In genomic region chr12:14931791-14932560, GRCh38 we compare ENCODE assay signal across 35 cellular contexts. TPM values are rescaled to one million over a fixed set of nuclear protein-coding genes. Genes with fewer than 3 reads are reported as not detected.
DNase-seq lines count a peak whose midpoint lies in the region; ATAC-seq, FAIRE-seq and TF ChIP-seq lines count a peak whose summit lies in the region.
"Had no signal": no experiment of that assay in that cellular context is flagged by ENCODE, and none has a peak within 500 bp of the region (broad histone marks: within the 10 kb centered on the region; RNA-seq: fewer than 3 reads in every experiment).

No MANE protein-coding gene starts in this region.

- H3K4me3 Mint-ChIP-seq in Calu3 (ENCODE audit: low read depth, unreplicated experiment): no peak overlapping the region
- H3K4me3 Mint-ChIP-seq in naive thymus-derived CD8-positive, alpha-beta T cell: no peak overlapping the region
- H3K4me3 Mint-ChIP-seq: activated CD4-positive, alpha-beta memory T cell treated with anti-CD3 and anti-CD28 coated beads for 36 hours; activated naive CD8-positive, alpha-beta T cell treated with anti-CD3 and anti-CD28 coated beads, Interleukin-2, amount 10 ng/mL, durations not matched to agents 7 days and 5 days; stimulated activated naive B cell treated with anti-CD40 and anti-IgM and Interleukin-4, amounts not matched to agents 10 μg/mL and 1 μg/mL and 100 μg/mL, for 72 hours had no signal

- H3K4me3 ChIP-seq in bronchial epithelial cell (ENCODE audit: low read depth, low read length): no peak overlapping the region
- H3K4me3 ChIP-seq in A673 (ENCODE audit: low read depth, low read length, poor library complexity, severe bottlenecking): no peak overlapping the region
- H3K4me3 ChIP-seq: heart left ventricle, upper lobe of left lung had no signal

- peaks cover 15% of the 10 kb centered on the region for H3K36me3 Mint-ChIP-seq in Calu3 (ENCODE audit: insufficient read depth, unreplicated experiment)
- H3K36me3 Mint-ChIP-seq in naive thymus-derived CD8-positive, alpha-beta T cell: peaks cover 7 to 82% (median 47%) of the 10 kb centered on the region in 3 donors

- DNase-seq in Calu3 (no peak), LoVo (ENCODE audit: low spot score) (peak; percentile 30), bronchial epithelial cell (ENCODE audit: low read depth) (peak; percentile 79), A673 (ENCODE audit: low spot score) (no peak), activated gamma-delta T cell (lab: John Stamatoyannopoulos, UW) (no peak), NCI-H146 (lab: John Stamatoyannopoulos, UW) (no peak)
- DNase-seq in naive thymus-derived CD8-positive, alpha-beta T cell: no peak
- DNase-seq: activated CD4-positive, alpha-beta memory T cell treated with anti-CD3 and anti-CD28 coated beads for 36 hours; activated CD4-positive, alpha-beta T cell treated with anti-CD3 and anti-CD28 coated beads for 1 hour; activated CD8-positive, alpha-beta memory T cell treated with anti-CD3 and anti-CD28 coated beads, Interleukin-2, amount 50 U/mL, for 48 hours; activated naive CD8-positive, alpha-beta T cell treated with anti-CD3 and anti-CD28 coated beads, Interleukin-2, amount 10 ng/mL, durations not matched to agents 7 days and 5 days; BE2C; central memory CD4-positive, alpha-beta T cell; DMS153; heart left ventricle; Kasumi-1; MV-4-11; NCI-H2171; NCI-H82; RPMI8226; stimulated activated naive B cell treated with anti-CD40 and anti-IgM and Interleukin-4, amounts not matched to agents 10 μg/mL and 1 μg/mL and 100 μg/mL, for 72 hours; substantia nigra; upper lobe of left lung had no signal

- no peak for TF ChIP-seq CTCF in Calu3 (IDR thresholded peaks at IDR 0.05; ENCODE audit: unreplicated experiment)
- TF ChIP-seq CTCF in bronchial epithelial cell (IDR thresholded peaks at IDR 0.05; ENCODE audit: insufficient read depth, low read length, severe bottlenecking): no peak
- no peak for TF ChIP-seq CTCF in A673 (conservative IDR thresholded peaks at IDR 0.05; ENCODE audit: low read depth, low read length)

- BruUV-seq in Calu3 (replicated peaks; lab: Mats Ljungman, UMichigan) (no TSS peak), A673 (replicated peaks; lab: Mats Ljungman, UMichigan) (no TSS peak)

- FAIRE-seq in bronchial epithelial cell (lab: Jason Lieb, UNC): no peak
- FAIRE-seq: astrocyte, GM12891, keratinocyte had no signal

- H3K36me3 ChIP-seq in bronchial epithelial cell (ENCODE audit: control insufficient read depth, insufficient read depth, low read length): no peaks in the 10 kb centered on the region
- no peaks in the 10 kb centered on the region for H3K36me3 ChIP-seq in A673 (ENCODE audit: insufficient read depth, low read length, poor library complexity, severe bottlenecking)
- H3K36me3 ChIP-seq: BE2C, upper lobe of left lung had no signal

- no peak overlapping the region for H3K27ac ChIP-seq in A673 (ENCODE audit: low read depth, low read length, poor library complexity, severe bottlenecking)
- H3K27ac ChIP-seq: heart left ventricle had no signal

- POLR2A ChIA-PET in naive thymus-derived CD8-positive, alpha-beta T cell (lab: Charles Lee): interaction anchor here (0.6 to 1.2 kb wide), 3 partner anchors 10 to 16 kb away, joined by 3 to 4 read pairs (median 3); no protein-coding TSS in a partner anchor
- POLR2A ChIA-PET in A673 (lab: Charles Lee; ENCODE audit: low non-redundant PET): no interaction called here

- intact Hi-C loops in Calu3 (cut with micrococcal nuclease; ENCODE audit: unreplicated experiment): loop anchor here (5.0 kb wide), 2 partner anchors 55 to 85 kb away; no protein-coding TSS in a partner anchor
- intact Hi-C loops in A673 (cut with micrococcal nuclease; ENCODE audit: unreplicated experiment): no loop called here

- peak overlapping the region; percentile 80 for H3K27ac Mint-ChIP-seq in Calu3 (ENCODE audit: unreplicated experiment)
- peak overlapping the region in 7 of 10 donors; percentile 15 to 69 (median 42) for H3K27ac Mint-ChIP-seq in naive thymus-derived CD8-positive, alpha-beta T cell
- H3K27ac Mint-ChIP-seq: activated CD4-positive, alpha-beta memory T cell treated with anti-CD3 and anti-CD28 coated beads for 36 hours; activated naive CD8-positive, alpha-beta T cell treated with anti-CD3 and anti-CD28 coated beads, Interleukin-2, amount 10 ng/mL, durations not matched to agents 7 days and 5 days; stimulated activated naive B cell treated with anti-CD40 and anti-IgM and Interleukin-4, amounts not matched to agents 10 μg/mL and 1 μg/mL and 100 μg/mL, for 72 hours had no signal

- no peak for ATAC-seq in naive thymus-derived CD8-positive, alpha-beta T cell
- ATAC-seq in HG02885 (IDR thresholded peaks at IDR 0.05; ENCODE audit: poor library complexity, unreplicated experiment): no peak
- ATAC-seq: heart left ventricle; stimulated activated naive B cell treated with anti-CD40 and anti-IgM and Interleukin-4, amounts not matched to agents 10 μg/mL and 1 μg/mL and 100 μg/mL, for 72 hours had no signal

- H3K27me3 Mint-ChIP-seq in Calu3 (ENCODE audit: unreplicated experiment): no peaks in the 10 kb centered on the region
- no peaks in the 10 kb centered on the region for H3K27me3 Mint-ChIP-seq in naive thymus-derived CD8-positive, alpha-beta T cell
- H3K27me3 Mint-ChIP-seq: activated CD4-positive, alpha-beta memory T cell treated with anti-CD3 and anti-CD28 coated beads for 36 hours; activated naive CD8-positive, alpha-beta T cell treated with anti-CD3 and anti-CD28 coated beads, Interleukin-2, amount 10 ng/mL, durations not matched to agents 7 days and 5 days; stimulated activated naive B cell treated with anti-CD40 and anti-IgM and Interleukin-4, amounts not matched to agents 10 μg/mL and 1 μg/mL and 100 μg/mL, for 72 hours had no signal

- H3K4me1 ChIP-seq in A673 (ENCODE audit: insufficient read depth, low read length, poor library complexity, severe bottlenecking): peaks cover 17% of the 10 kb centered on the region

- CTCF ChIA-PET in Calu3 (lab: Charles Lee): interaction anchor here (0.5 to 0.7 kb wide), 4 partner anchors 22 to 917 kb away, joined by 3 to 4 read pairs (median 4); no protein-coding TSS in a partner anchor
- CTCF ChIA-PET in A673 (lab: Charles Lee): no interaction called here

- H3K4me1 Mint-ChIP-seq in Calu3 (ENCODE audit: low read depth, unreplicated experiment): peaks cover 74% of the 10 kb centered on the region
- peaks cover 11 to 49% (median 35%) of the 10 kb centered on the region in 4 donors for H3K4me1 Mint-ChIP-seq in naive thymus-derived CD8-positive, alpha-beta T cell
- H3K4me1 Mint-ChIP-seq: activated naive CD8-positive, alpha-beta T cell treated with anti-CD3 and anti-CD28 coated beads, Interleukin-2, amount 10 ng/mL, durations not matched to agents 7 days and 5 days had no signal

- H3K27me3 ChIP-seq in bronchial epithelial cell (ENCODE audit: control insufficient read depth, insufficient read depth, low read length): no peaks in the 10 kb centered on the region
- no peaks in the 10 kb centered on the region for H3K27me3 ChIP-seq in A673 (replicated peaks; ENCODE audit: insufficient read depth, low read depth, low read length, poor library complexity)
- H3K27me3 ChIP-seq: BE2C, heart left ventricle, upper lobe of left lung had no signal

- peaks cover 4% of the 10 kb centered on the region for H3K9me3 Mint-ChIP-seq in Calu3 (ENCODE audit: low read depth, unreplicated experiment)
- no peaks in the 10 kb centered on the region for H3K9me3 Mint-ChIP-seq in naive thymus-derived CD8-positive, alpha-beta T cell
- H3K9me3 Mint-ChIP-seq: activated CD4-positive, alpha-beta memory T cell treated with anti-CD3 and anti-CD28 coated beads for 36 hours; activated naive CD8-positive, alpha-beta T cell treated with anti-CD3 and anti-CD28 coated beads, Interleukin-2, amount 10 ng/mL, durations not matched to agents 7 days and 5 days; stimulated activated naive B cell treated with anti-CD40 and anti-IgM and Interleukin-4, amounts not matched to agents 10 μg/mL and 1 μg/mL and 100 μg/mL, for 72 hours had no signal

- H3K9me3 ChIP-seq in A673 (ENCODE audit: low read depth, low read length, poor library complexity, severe bottlenecking): no peaks in the 10 kb centered on the region
- H3K9me3 ChIP-seq: BE2C, heart left ventricle, upper lobe of left lung had no signal

RNA-seq across cellular contexts. Expression of gene ERP27, which starts 6.4 kb away (rescaled TPM):
- total RNA-seq in Calu3 (2022): 0.17 and 2.3 TPM in 2 replicates
- total RNA-seq in bronchial epithelial cell: not detected in 2 replicates
- total RNA-seq in naive thymus-derived CD8-positive, alpha-beta T cell: 10 to 100 TPM; 23.9 to 25.8 TPM
- 1 to 10 TPM; 3.2 to 4.4 (median 3.9) TPM for polyA plus RNA-seq in naive thymus-derived CD8-positive, alpha-beta T cell
- not detected in 2 replicates for total RNA-seq in A673 (2021)
- total RNA-seq: H4, NCI-H460 had no signal

RNA-seq across cellular contexts. Expression of gene ARHGDIB, which starts 29.4 kb away (rescaled TPM):
- total RNA-seq in Calu3 (2022): 23.5 and 23.6 TPM in 2 replicates
- 0.53 and 1.2 TPM in 2 replicates for total RNA-seq in bronchial epithelial cell
- total RNA-seq in naive thymus-derived CD8-positive, alpha-beta T cell: 100 to 1,000 TPM; 937 to 948 TPM
- polyA plus RNA-seq in naive thymus-derived CD8-positive, alpha-beta T cell: 1,000 to 10,000 TPM; 3,195 to 3,446 (median 3,407) TPM
- 88.1 and 122 TPM in 2 replicates for total RNA-seq in A673 (2021)
- total RNA-seq: NCI-H460 had no signal

RNA-seq across cellular contexts. Expression of gene PDE6H, which starts 40.9 kb away (rescaled TPM):
- not detected in 2 replicates for total RNA-seq in Calu3 (2022)
- not detected in 2 replicates for total RNA-seq in bronchial epithelial cell
- total RNA-seq in naive thymus-derived CD8-positive, alpha-beta T cell: not detected
- polyA plus RNA-seq in naive thymus-derived CD8-positive, alpha-beta T cell: not detected
- total RNA-seq in A673 (2021): not detected in 2 replicates
- total RNA-seq: activated CD4-positive, alpha-beta memory T cell treated with anti-CD3 and anti-CD28 coated beads for 36 hours; activated naive CD8-positive, alpha-beta T cell treated with anti-CD3 and anti-CD28 coated beads, Interleukin-2, amount 10 ng/mL, durations not matched to agents 7 days and 5 days; astrocyte; H4; heart left ventricle; liver; NCI-H460; omental fat pad; pulmonary artery endothelial cell; SK-MEL-5; T-helper 2 cell treated with Interferon-gamma antibody and Interleukin-4, amounts not matched to agents 100 ng/mL and 5 ng/mL, for 36 hours; upper lobe of left lung had no signal
- polyA plus RNA-seq: esophagus, heart left ventricle, keratinocyte, liver had no signal

RNA-seq across cellular contexts. Expression of gene MGP, which starts 46.3 kb away (rescaled TPM):
- 0.64 TPM in 1 of 2 replicates, not detected in the other for total RNA-seq in Calu3 (2022)
- 0.79 TPM in 1 of 2 replicates, not detected in the other for total RNA-seq in bronchial epithelial cell
- 1 to 10 TPM; 3.7 to 4.1 TPM for total RNA-seq in naive thymus-derived CD8-positive, alpha-beta T cell
- under 1 TPM; 0.14 to 0.48 (median 0.17) TPM for polyA plus RNA-seq in naive thymus-derived CD8-positive, alpha-beta T cell
- not detected in 2 replicates for total RNA-seq in A673 (2021)
- total RNA-seq: activated CD4-positive, alpha-beta memory T cell treated with anti-CD3 and anti-CD28 coated beads for 36 hours; astrocyte; NCI-H460; T-helper 2 cell treated with Interferon-gamma antibody and Interleukin-4, amounts not matched to agents 100 ng/mL and 5 ng/mL, for 36 hours had no signal

Comparison
In these comparisons a context has a peak if more than half of its experiments do, and no peak if none do; other contexts are left out.
1. DNase-seq: peak in LoVo (single experiment) and bronchial epithelial cell (single experiment); none in Calu3 (single experiment), naive thymus-derived CD8-positive, alpha-beta T cell (0 of 10), A673 (single experiment), activated gamma-delta T cell (single experiment) and NCI-H146 (single experiment).
2. RNA of gene ARHGDIB, which starts 29.4 kb away (total RNA-seq): 937 to 948 TPM in naive thymus-derived CD8-positive, alpha-beta T cell, 88.1 to 122 TPM in A673 and 23.5 to 23.6 TPM in Calu3; 0.53 to 1.2 TPM in bronchial epithelial cell; every median in the first group is over 10 times any median in the second.